In genomic region chr1:92831762-92832536, GRCh38 we compare ENCODE assay signal across 8 cellular contexts. TPM values are rescaled to one million over a fixed set of nuclear protein-coding genes. Genes with fewer than 3 reads are reported as not detected.
A peak's percentile ranks its signal among the peaks of the same experiment; 100 is the strongest.
DNase-seq lines count a peak whose midpoint lies in the region; ATAC-seq and TF ChIP-seq lines count a peak whose summit lies in the region.

TSS of gene RPL5 (plus strand) at chr1:92832040. CDS start at chr1:92832115, 75 bp downstream.

- peaks cover 45% of the 10 kb centered on the region for H3K36me3 Mint-ChIP-seq in HFFc6 (ENCODE audit: low read depth)
- H3K36me3 Mint-ChIP-seq in activated naive CD4-positive, alpha-beta T cell treated with anti-CD3 and anti-CD28 coated beads for 36 hours (ENCODE audit: low read depth), result peaks cover 52% of the 10 kb centered on the region

- peak within 1 kb of the TSS; percentile 86 to 97 (median 92) for H3K27ac ChIP-seq in gastroesophageal sphincter

- POLR2A ChIA-PET in GM10248 (lab: Yijun Ruan, JAX), result interaction anchor here (0.9 to 1.3 kb wide), 3 partner anchors 11 to 156 kb away, joined by 3 to 4 read pairs (median 3); no protein-coding TSS in a partner anchor

- CTCF ChIA-PET in GM10248 (lab: Yijun Ruan, JAX), result interaction anchor here (0.7 to 3.3 kb wide), 30 partner anchors 9 to 798 kb away, joined by 3 to 47 read pairs (median 4); partner anchors contain the start of genes DIPK1A, EVI5 and GFI1
- CTCF ChIA-PET in activated naive CD4-positive, alpha-beta T cell treated with anti-CD3 and anti-CD28 coated beads for 36 hours (lab: Charles Lee), result interaction anchor here (0.6 to 2.6 kb wide), 20 partner anchors 8 to 318 kb away, joined by 3 to 22 read pairs (median 4); partner anchors contain the start of genes DIPK1A and MTF2

- peak within 1 kb of the TSS; percentile 49 to 66 for H3K4me3 ChIP-seq in gastroesophageal sphincter

- TF ChIP-seq CTCF in GM10248 (IDR thresholded peaks at IDR 0.05; ENCODE audit: control extremely low read depth, extremely low read depth, low read depth, missing control alignments), result peak; percentile 97
- TF ChIP-seq CTCF in HFFc6 (IDR thresholded peaks at IDR 0.05), result peak; percentile 96
- TF ChIP-seq CTCF in gastroesophageal sphincter (IDR thresholded peaks at IDR 0.05), result peak; percentile 87 to 97 (median 91)

- H3K4me3 Mint-ChIP-seq in HFFc6, result peak within 1 kb of the TSS; percentile 99
- H3K4me3 Mint-ChIP-seq in activated naive CD4-positive, alpha-beta T cell treated with anti-CD3 and anti-CD28 coated beads for 36 hours, result peak within 1 kb of the TSS; percentile 98

- TF ChIP-seq EP300 in gastroesophageal sphincter (IDR thresholded peaks at IDR 0.05), result no peak

- 0% methylated on average over 14 to 15 of the region's 57 CpGs for WGBS in gastroesophageal sphincter (ENCODE audit: low coverage in 1 of 2), 2 donors

- ATAC-seq in gastroesophageal sphincter, result peak; percentile 99

- peaks cover 0 to 34% of the 10 kb centered on the region in 2 donors for H3K36me3 ChIP-seq in gastroesophageal sphincter

- no peaks in the 10 kb centered on the region for H3K27me3 ChIP-seq in gastroesophageal sphincter

- intact Hi-C loops in activated naive CD4-positive, alpha-beta T cell treated with anti-CD3 and anti-CD28 coated beads for 36 hours (cut with micrococcal nuclease), result loop anchor here (1.0 to 10.0 kb wide), 15 partner anchors 11 to 1327 kb away; partner anchors contain the start of genes CDC7, GFI1 and MTF2

- TF ChIP-seq POLR2A in gastroesophageal sphincter (IDR thresholded peaks at IDR 0.05), result peak; percentile 88 to 90

- peaks cover 6% of the 10 kb centered on the region for H3K27me3 Mint-ChIP-seq in HFFc6 (ENCODE audit: insufficient read depth)
- H3K27me3 Mint-ChIP-seq in activated naive CD4-positive, alpha-beta T cell treated with anti-CD3 and anti-CD28 coated beads for 36 hours (ENCODE audit: low read depth), result no peaks in the 10 kb centered on the region

- peaks cover 12 to 45% (median 20%) of the 10 kb centered on the region in 3 donors for H3K4me1 ChIP-seq in gastroesophageal sphincter

- H3K9me3 ChIP-seq in gastroesophageal sphincter, result no peaks in the 10 kb centered on the region

- DNase-seq in GM10248 (ENCODE audit: extremely low spot score), result peak; percentile 98
- peak; percentile 95 for DNase-seq in HFFc6
- peak; percentile 98 for DNase-seq in NAMALWA (ENCODE audit: low spot score)
- DNase-seq in SK-N-DZ (ENCODE audit: low spot score), result peak; percentile 96
- DNase-seq in activated naive CD4-positive, alpha-beta T cell treated with anti-CD3 and anti-CD28 coated beads for 36 hours, result peak; percentile 98
- DNase-seq in non-pigmented ciliary epithelial cell (ENCODE audit: low read depth), result peak; percentile 83
- DNase-seq in superior temporal gyrus (ENCODE audit: extremely low spot score), result peak; percentile 99

- H3K4me1 Mint-ChIP-seq in HFFc6 (ENCODE audit: low read depth), result peaks cover 44% of the 10 kb centered on the region
- H3K4me1 Mint-ChIP-seq in activated naive CD4-positive, alpha-beta T cell treated with anti-CD3 and anti-CD28 coated beads for 36 hours (ENCODE audit: low read depth), result peaks cover 38% of the 10 kb centered on the region

- H3K9me3 Mint-ChIP-seq in HFFc6, result no peaks in the 10 kb centered on the region
- H3K9me3 Mint-ChIP-seq in activated naive CD4-positive, alpha-beta T cell treated with anti-CD3 and anti-CD28 coated beads for 36 hours, result no peaks in the 10 kb centered on the region

- peak within 1 kb of the TSS; percentile 99 for H3K27ac Mint-ChIP-seq in HFFc6
- peak within 1 kb of the TSS; percentile 99 for H3K27ac Mint-ChIP-seq in activated naive CD4-positive, alpha-beta T cell treated with anti-CD3 and anti-CD28 coated beads for 36 hours

RNA-seq across cellular contexts. Expression of gene RPL5, which starts in this region (rescaled TPM):
- 1,000 to 10,000 TPM in 1 of 6 experiments, 100 to 1,000 TPM in 5; 851 to 1,006 (median 921) TPM for total RNA-seq in HFFc6 (2021; fragmentation: NEBNext Ultra II Directional; extraction: Animal tissue kit (Norgen Biotek cat#: 25700))
- polyA plus RNA-seq in SK-N-DZ (2014; cell fraction: cytosol; rRNA removed), result 2,642 and 2,769 TPM in 2 replicates
- 1,474 and 1,535 TPM in 2 replicates for polyA plus RNA-seq in SK-N-DZ (2014; cell fraction: nucleus; rRNA removed)
- total RNA-seq in activated naive CD4-positive, alpha-beta T cell treated with anti-CD3 and anti-CD28 coated beads for 36 hours, result 1,000 to 10,000 TPM; 1,793 to 1,819 TPM
- 1,000 to 10,000 TPM; 1,169 to 2,433 (median 2,010) TPM for total RNA-seq in gastroesophageal sphincter

Comparison
In these comparisons a context has a peak if more than half of its experiments do, and no peak if none do; other contexts are left out.
1. Peak in every context shown above with its lines: DNase-seq, ATAC-seq, H3K4me3 ChIP-seq and H3K27ac ChIP-seq.